8 cellular contexts compared by ENCODE assay signal in the genomic region with DNA sequence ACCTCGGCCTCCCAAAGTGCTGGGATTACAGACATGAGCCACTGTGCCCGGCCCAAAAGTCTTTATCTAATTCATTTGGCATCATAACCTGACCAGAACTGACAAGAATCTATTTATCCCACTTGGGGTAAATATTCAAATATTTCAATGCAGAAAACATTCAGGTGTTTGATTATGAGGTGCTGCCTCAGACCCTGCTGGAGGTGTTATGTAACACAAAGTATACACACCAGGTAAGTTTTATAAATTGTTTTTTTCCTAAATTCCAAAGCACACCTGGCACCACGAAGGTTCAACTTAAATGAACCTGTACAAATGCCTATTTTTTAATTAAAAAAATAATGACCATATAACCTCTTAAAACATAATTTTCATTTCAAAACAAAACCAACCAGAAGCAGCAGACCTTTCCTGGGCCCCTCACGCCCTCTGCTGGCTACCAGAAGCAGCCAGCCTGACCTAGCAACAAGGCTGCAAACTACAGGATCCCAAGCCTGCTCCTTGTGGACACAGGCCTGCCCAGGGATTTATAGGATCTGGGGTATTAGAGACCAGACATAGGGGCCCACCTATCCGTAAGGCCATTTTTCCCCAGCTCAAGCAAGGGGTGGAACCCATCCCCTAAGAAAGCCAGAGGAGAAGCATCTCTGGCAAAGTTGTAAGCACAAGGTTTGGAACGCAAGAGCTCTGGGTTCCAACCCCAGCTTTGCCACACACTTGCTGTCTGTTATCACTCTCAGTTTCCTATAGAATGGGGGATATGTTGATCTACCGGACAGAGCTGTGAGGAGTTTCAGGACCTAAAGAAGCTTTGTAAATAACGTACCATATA. TPM values are rescaled to one million over a fixed set of nuclear protein-coding genes. Genes with fewer than 3 reads are reported as not detected.
DNase-seq lines count a peak whose midpoint lies in the region; ATAC-seq, FAIRE-seq and TF ChIP-seq lines count a peak whose summit lies in the region.

No MANE protein-coding gene starts in this region.

- 50% methylated on average over 8 of the region's 8 CpGs for WGBS in suprapubic skin

- H2AFZ ChIP-seq in astrocyte (ENCODE audit: low read depth, low read length): no peak overlapping the region

- H3K4me2 ChIP-seq in astrocyte (ENCODE audit: low read length): no peak overlapping the region

- H3K27ac Mint-ChIP-seq in astrocyte (ENCODE audit: unreplicated experiment): no peak overlapping the region

- no peak overlapping the region for H3K27ac ChIP-seq in RWPE1
- H3K27ac ChIP-seq in astrocyte (ENCODE audit: low read depth, low read length): no peak overlapping the region
- no peak overlapping the region for H3K27ac ChIP-seq in suprapubic skin

- no peaks in the 10 kb centered on the region for H3K27me3 Mint-ChIP-seq in astrocyte (ENCODE audit: low read depth, unreplicated experiment)

- POLR2A ChIA-PET in RWPE1 (lab: Yijun Ruan, JAX; ENCODE audit: low non-redundant PET): no interaction called here

- H3K4me1 ChIP-seq in astrocyte (ENCODE audit: insufficient read depth, low read length) (no peaks in the 10 kb centered on the region), suprapubic skin (peaks cover 7% of the 10 kb centered on the region)

- H3K4me3 Mint-ChIP-seq in astrocyte (ENCODE audit: unreplicated experiment): no peak overlapping the region

- no peak overlapping the region for H3K9ac ChIP-seq in astrocyte (ENCODE audit: low read length)

- peak; percentile 75 for TF ChIP-seq CTCF in RWPE1 (conservative IDR thresholded peaks at IDR 0.05; ENCODE audit: low read depth)
- TF ChIP-seq CTCF in astrocyte (IDR thresholded peaks at IDR 0.05; ENCODE audit: insufficient read depth, low read depth, low read length): peak; percentile 58
- TF ChIP-seq CTCF in suprapubic skin (IDR thresholded peaks at IDR 0.05): peak in 1 of 2 donors; percentile 61

- no peak for TF ChIP-seq POLR2A in suprapubic skin (IDR thresholded peaks at IDR 0.05)

- no peak for TF ChIP-seq EP300 in suprapubic skin (IDR thresholded peaks at IDR 0.05)

- H3K9me3 ChIP-seq in astrocyte (ENCODE audit: insufficient read depth, low read depth, low read length) (no peaks in the 10 kb centered on the region), suprapubic skin (no peaks in the 10 kb centered on the region)

- CTCF ChIA-PET in RWPE1 (lab: Yijun Ruan, JAX): interaction anchor here (0.9 to 1.0 kb wide), 2 partner anchors 9 to 1578 kb away, joined by 3 read pairs; no protein-coding TSS in a partner anchor

- no peaks in the 10 kb centered on the region for H3K4me1 Mint-ChIP-seq in astrocyte (ENCODE audit: low read depth, unreplicated experiment)

- ATAC-seq in GM21367 (IDR thresholded peaks at IDR 0.05; ENCODE audit: unreplicated experiment): no peak

- no peaks in the 10 kb centered on the region for H3K27me3 ChIP-seq in H7 (ENCODE audit: control insufficient read depth, insufficient read depth, low read length)
- no peaks in the 10 kb centered on the region for H3K27me3 ChIP-seq in astrocyte (ENCODE audit: insufficient read depth, low read length)
- H3K27me3 ChIP-seq in suprapubic skin: no peaks in the 10 kb centered on the region

- DNase-seq in DMS 273 treated with DMSO at 0.1 percent for 48 hours (lab: John Stamatoyannopoulos, UW) (peak; percentile 19), H7 (peak; percentile 81), RWPE1 (ENCODE audit: low spot score) (peak; percentile 26), astrocyte (ENCODE audit: low read depth) (no peak), hippocampal formation (lab: John Stamatoyannopoulos, UW) (peak; percentile 15 to 23), suprapubic skin (ENCODE audit: low spot score in 2 of 2) (no peak)
- DNase-seq in stimulated activated CD4-positive, alpha-beta T cell treated with anti-CD3 and anti-CD28 coated beads, Interleukin-4, amount 100 ng/mL, for 1 hour: peak; percentile 51

- H4K20me1 ChIP-seq in astrocyte (ENCODE audit: insufficient read depth, low read length): peaks cover 60% of the 10 kb centered on the region

- no peak overlapping the region for H3K4me3 ChIP-seq in H7 (ENCODE audit: insufficient read depth, low read depth, low read length)
- H3K4me3 ChIP-seq in astrocyte (ENCODE audit: insufficient read depth, low read depth, low read length): no peak overlapping the region
- no peak overlapping the region for H3K4me3 ChIP-seq in suprapubic skin

- peaks cover 72% of the 10 kb centered on the region for H3K79me2 ChIP-seq in astrocyte (ENCODE audit: insufficient read depth, low read length)

- H3K36me3 ChIP-seq in H7 (replicated peaks; ENCODE audit: control insufficient read depth, insufficient read depth, low read length) (no peaks in the 10 kb centered on the region), astrocyte (ENCODE audit: insufficient read depth, low read length) (peaks cover 6% of the 10 kb centered on the region), suprapubic skin (peaks cover 3% of the 10 kb centered on the region)

- peak; percentile 63 for FAIRE-seq in astrocyte (lab: Jason Lieb, UNC)

- peaks cover 4% of the 10 kb centered on the region for H3K36me3 Mint-ChIP-seq in astrocyte (ENCODE audit: low read depth, unreplicated experiment)

- no peaks in the 10 kb centered on the region for H3K9me3 Mint-ChIP-seq in astrocyte (ENCODE audit: unreplicated experiment)

RNA-seq across cellular contexts. Expression of a gene that starts 11.7 kb away (rescaled TPM):
- 32.6 and 35.1 TPM in 2 replicates for total RNA-seq in H7 (2014; rRNA removed; shearing (Covaris generic))
- 56.1 and 62.5 TPM in 2 replicates for total RNA-seq in astrocyte
- total RNA-seq in suprapubic skin: 10 to 100 TPM; 32.3 to 50.1 (median 46.2) TPM

RNA-seq across cellular contexts. Expression of a gene that starts 25.9 kb away (rescaled TPM):
- total RNA-seq in H7 (2014; rRNA removed; shearing (Covaris generic)): 0.76 and 1.00 TPM in 2 replicates
- total RNA-seq in astrocyte: 5.2 and 5.6 TPM in 2 replicates
- total RNA-seq in suprapubic skin: 1 to 10 TPM in 3 of 4 donors, under 1 TPM in 1; 0.55 to 2.8 (median 1.3) TPM

RNA-seq across cellular contexts. Expression of a gene that starts 26.9 kb away (rescaled TPM):
- total RNA-seq in H7 (2014; rRNA removed; shearing (Covaris generic)): 161 and 207 TPM in 2 replicates
- 12.5 and 13.4 TPM in 2 replicates for total RNA-seq in astrocyte
- total RNA-seq in suprapubic skin: 10 to 100 TPM in 1 of 4 donors, 1 to 10 TPM in 3; 6.2 to 18.2 (median 8.7) TPM

RNA-seq across cellular contexts. Expression of a gene that starts 34.3 kb away (rescaled TPM):
- total RNA-seq in H7 (2014; rRNA removed; shearing (Covaris generic)): 12.0 and 12.3 TPM in 2 replicates
- total RNA-seq in astrocyte (54.3 and 60.8 TPM in 2 replicates), suprapubic skin (10 to 100 TPM; 17.1 to 32.3 (median 24.3) TPM)

RNA-seq across cellular contexts. Expression of a gene that starts 48.0 kb away (rescaled TPM):
- total RNA-seq in H7 (2014; rRNA removed; shearing (Covaris generic)): 30.2 and 39.8 TPM in 2 replicates
- total RNA-seq in astrocyte (88.2 and 101 TPM in 2 replicates), suprapubic skin (10 to 100 TPM; 51.8 to 88.3 (median 71.9) TPM)

Comparison
In these comparisons a context has a peak if more than half of its experiments do, and no peak if none do; other contexts are left out.
1. DNase-seq: peak in DMS 273 treated with DMSO at 0.1 percent for 48 hours (single experiment), H7 (single experiment), RWPE1 (single experiment), hippocampal formation (2 of 2) and stimulated activated CD4-positive, alpha-beta T cell treated with anti-CD3 and anti-CD28 coated beads, Interleukin-4, amount 100 ng/mL, for 1 hour (single experiment); none in astrocyte (single experiment) and suprapubic skin (0 of 2).